In genomic region chr13:42110410-42111155, GRCh38 we compare ENCODE assay signal across 8 cellular contexts.
A peak's percentile ranks its signal among the peaks of the same experiment; 100 is the strongest.
DNase-seq lines count a peak whose midpoint lies in the region; ATAC-seq and TF ChIP-seq lines count a peak whose summit lies in the region.

No MANE protein-coding gene starts in this region.

- no peak overlapping the region for H3K4me3 Mint-ChIP-seq in activated T-helper 17 cell treated with anti-CD3 and anti-CD28 coated beads, Interleukin-2, amount 50 U/mL, for 72 hours
- H3K4me3 Mint-ChIP-seq in glutamatergic neuron (ENCODE audit: unreplicated experiment), result no peak overlapping the region

- peak; percentile 32 for ATAC-seq in activated T-helper 17 cell treated with anti-CD3 and anti-CD28 coated beads, Interleukin-2, amount 50 U/mL, for 72 hours (replicated peaks)
- no peak for ATAC-seq in GM19452 (IDR thresholded peaks at IDR 0.05; ENCODE audit: unreplicated experiment)

- no peaks in the 10 kb centered on the region for H3K36me3 Mint-ChIP-seq in activated T-helper 17 cell treated with anti-CD3 and anti-CD28 coated beads, Interleukin-2, amount 50 U/mL, for 72 hours (ENCODE audit: low read depth)
- H3K36me3 Mint-ChIP-seq in glutamatergic neuron (ENCODE audit: unreplicated experiment), result no peaks in the 10 kb centered on the region

- H3K9me3 Mint-ChIP-seq in activated T-helper 17 cell treated with anti-CD3 and anti-CD28 coated beads, Interleukin-2, amount 50 U/mL, for 72 hours, result no peaks in the 10 kb centered on the region
- no peaks in the 10 kb centered on the region for H3K9me3 Mint-ChIP-seq in glutamatergic neuron (ENCODE audit: unreplicated experiment)

- H3K27me3 Mint-ChIP-seq in activated T-helper 17 cell treated with anti-CD3 and anti-CD28 coated beads, Interleukin-2, amount 50 U/mL, for 72 hours, result no peaks in the 10 kb centered on the region
- peaks cover 5% of the 10 kb centered on the region for H3K27me3 Mint-ChIP-seq in glutamatergic neuron (ENCODE audit: unreplicated experiment)

- TF ChIP-seq CTCF in HFF-Myc (IDR thresholded peaks at IDR 0.05; ENCODE audit: low read depth, low read length, missing control alignments) (peak; percentile 49), glutamatergic neuron (IDR thresholded peaks at IDR 0.05; ENCODE audit: partially characterized antibody, unreplicated experiment) (peak; percentile 92), retinal pigment epithelial cell (conservative IDR thresholded peaks at IDR 0.05; ENCODE audit: low read depth, low read length) (peak; percentile 57)

- H3K4me3 ChIP-seq in HFF-Myc (replicated peaks; ENCODE audit: low read depth, low read length) (no peak overlapping the region), retinal pigment epithelial cell (ENCODE audit: low read length) (no peak overlapping the region)

- H3K27ac Mint-ChIP-seq in activated T-helper 17 cell treated with anti-CD3 and anti-CD28 coated beads, Interleukin-2, amount 50 U/mL, for 72 hours, result no peak overlapping the region
- H3K27ac Mint-ChIP-seq in glutamatergic neuron (ENCODE audit: unreplicated experiment), result no peak overlapping the region

- H3K4me1 Mint-ChIP-seq in activated T-helper 17 cell treated with anti-CD3 and anti-CD28 coated beads, Interleukin-2, amount 50 U/mL, for 72 hours, result peaks cover 5% of the 10 kb centered on the region
- peaks cover 20% of the 10 kb centered on the region for H3K4me1 Mint-ChIP-seq in glutamatergic neuron (ENCODE audit: low read depth, unreplicated experiment)

- DNase-seq in DMS153 (lab: John Stamatoyannopoulos, UW) (peak; percentile 68), HFF-Myc (ENCODE audit: extremely low read depth, low read depth) (peak; percentile 87), NCI-H69 (lab: John Stamatoyannopoulos, UW) (peak; percentile 64), glutamatergic neuron (no peak), retinal pigment epithelial cell (ENCODE audit: low read depth) (peak; percentile 34), NCI-H2029 (lab: John Stamatoyannopoulos, UW) (no peak)

Comparison
In these comparisons a context has a peak if more than half of its experiments do, and no peak if none do; other contexts are left out.
1. DNase-seq: peak in DMS153 (single experiment), HFF-Myc (single experiment), NCI-H69 (single experiment) and retinal pigment epithelial cell (single experiment); none in glutamatergic neuron (single experiment) and NCI-H2029 (single experiment).
2. Peak in every context shown above with its lines, with median percentiles within 50 percentile points of each other: CTCF ChIP-seq.